In genomic region chr13:75645141-75645540, GRCh38 we compare ENCODE assay signal across 18 cellular contexts.
"Had no signal": no experiment of that assay in that cellular context is flagged by ENCODE, and none has a peak within 500 bp of the region (broad histone marks: within the 10 kb centered on the region; RNA-seq: fewer than 3 reads in every experiment).

No MANE protein-coding gene starts in this region.

- H3K4me1 ChIP-seq: colonic mucosa, heart left ventricle, right atrium auricular region, sigmoid colon, uterus had no signal

- H3K9me3 Mint-ChIP-seq: naive thymus-derived CD4-positive, alpha-beta T cell; nephron progenitor cell had no signal

- DNase-seq: colonic mucosa; dermis blood vessel endothelial cell; esophagus squamous epithelium; heart left ventricle; hypothalamus; islet precursor cell; mammary epithelial cell; naive thymus-derived CD4-positive, alpha-beta T cell; nephron progenitor cell; posterior cingulate gyrus; sigmoid colon; small intestine; stimulated activated CD4-positive, alpha-beta T cell treated with anti-CD3 and anti-CD28 coated beads, Interleukin-12 subunit alpha, Interleukin-12 subunit beta, amount 100 ng/mL, for 4 hours; stimulated activated naive CD4-positive, alpha-beta T cell treated with Interleukin-2 at 50 U/mL for 16 hours; upper lobe of left lung; uterus had no signal

- ATAC-seq: heart left ventricle; left lobe of liver; naive thymus-derived CD4-positive, alpha-beta T cell had no signal

- H3K9me3 ChIP-seq: colonic mucosa, esophagus squamous epithelium, heart left ventricle, right atrium auricular region, sigmoid colon, upper lobe of left lung, uterus had no signal

- H3K27ac Mint-ChIP-seq: naive thymus-derived CD4-positive, alpha-beta T cell; nephron progenitor cell had no signal

- H3K4me3 Mint-ChIP-seq: naive thymus-derived CD4-positive, alpha-beta T cell; nephron progenitor cell had no signal

- H3K36me3 ChIP-seq: colonic mucosa, esophagus squamous epithelium, heart left ventricle, right atrium auricular region, sigmoid colon, upper lobe of left lung, uterus had no signal

- H3K27me3 ChIP-seq: colonic mucosa, esophagus squamous epithelium, heart left ventricle, right atrium auricular region, sigmoid colon, upper lobe of left lung, uterus had no signal

- H3K27ac ChIP-seq: colonic mucosa, esophagus squamous epithelium, heart left ventricle, right atrium auricular region, sigmoid colon, upper lobe of left lung, uterus had no signal

- H3K4me1 Mint-ChIP-seq: nephron progenitor cell had no signal

- H3K4me3 ChIP-seq: colonic mucosa, esophagus squamous epithelium, heart left ventricle, right atrium auricular region, sigmoid colon, upper lobe of left lung, uterus had no signal

- H3K27me3 Mint-ChIP-seq: naive thymus-derived CD4-positive, alpha-beta T cell had no signal
